23 cellular contexts compared by ENCODE assay signal in the genomic region with DNA sequence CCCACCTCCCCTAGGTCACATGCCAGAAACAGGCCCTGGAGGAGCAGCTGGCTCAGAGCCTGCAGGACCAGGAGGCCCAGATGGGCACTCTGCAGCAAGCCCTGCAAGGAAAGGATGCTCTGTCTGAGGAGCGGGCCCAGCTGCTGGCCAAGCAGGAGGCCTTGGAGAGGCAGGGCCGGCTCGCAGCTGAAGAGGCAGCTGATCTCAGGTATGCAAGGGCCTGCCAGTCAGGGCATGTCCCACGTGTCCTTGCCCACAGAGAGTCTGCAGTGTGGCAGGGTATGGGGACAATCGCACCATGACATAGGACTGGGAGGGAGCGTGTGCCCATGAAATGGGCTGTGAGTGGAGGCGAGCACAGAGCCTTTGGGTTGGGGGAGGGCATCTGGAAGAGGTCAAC. TPM values are rescaled to one million over a fixed set of nuclear protein-coding genes. Genes with fewer than 3 reads are reported as not detected.
DNase-seq lines count a peak whose midpoint lies in the region; ATAC-seq and TF ChIP-seq lines count a peak whose summit lies in the region.
"Had no signal": no experiment of that assay in that cellular context is flagged by ENCODE, and none has a peak within 500 bp of the region (broad histone marks: within the 10 kb centered on the region; RNA-seq: fewer than 3 reads in every experiment).

No MANE protein-coding gene starts in this region.

- no peak overlapping the region for H4K8ac ChIP-seq in neuronal stem cell (ENCODE audit: low read depth, low read length)

- H3K27me3 ChIP-seq in neuronal stem cell (ENCODE audit: control insufficient read depth in 3 of 3, insufficient read depth in 3 of 3, low read depth in 1 of 3, low read length in 3 of 3): peaks cover 0 to 19% (median 0%) of the 10 kb centered on the region in 3 experiments
- H3K27me3 ChIP-seq: SJCRH30, thyroid gland had no signal

- H2BK120ac ChIP-seq in neuronal stem cell (ENCODE audit: low read depth, low read length): no peak overlapping the region

- H3K27me3 Mint-ChIP-seq in Calu3 (ENCODE audit: unreplicated experiment): peaks cover 54% of the 10 kb centered on the region

- H3K14ac ChIP-seq in neuronal stem cell (ENCODE audit: low read length): peak overlapping the region; percentile 71

- H2AFZ ChIP-seq in neuronal stem cell (ENCODE audit: low read length): no peak overlapping the region
- H2AFZ ChIP-seq: neural progenitor cell had no signal

- peak overlapping the region; percentile 55 for H3K23ac ChIP-seq in neuronal stem cell (ENCODE audit: low read depth, low read length, poor library complexity)

- H3K4me2 ChIP-seq in neuronal stem cell (ENCODE audit: insufficient read depth, low read length, poor library complexity, severe bottlenecking): no peak overlapping the region
- H3K4me2 ChIP-seq: neural progenitor cell had no signal

- no CpG with 5 or more reads among the region's 7 CpGs for WGBS in neuronal stem cell (ENCODE audit: extremely low coverage in 2 of 2, insufficient read length in 2 of 2, insufficient replicate concordance in 1 of 2), 2 donors

- TF ChIP-seq CTCF in Calu3 (IDR thresholded peaks at IDR 0.05; ENCODE audit: unreplicated experiment): no peak

- H4K91ac ChIP-seq in neuronal stem cell (ENCODE audit: low read depth, low read length, poor library complexity): peak overlapping the region; percentile 53

- H3K4me1 Mint-ChIP-seq in Calu3 (ENCODE audit: low read depth, unreplicated experiment): no peaks in the 10 kb centered on the region

- H3K4me1 ChIP-seq in neuronal stem cell (ENCODE audit: control insufficient read depth in 2 of 2, insufficient read depth in 1 of 2, low read depth in 1 of 2, low read length in 2 of 2): peaks cover 0 to 5% of the 10 kb centered on the region in 2 donors
- H3K4me1 ChIP-seq: esophagus muscularis mucosa, gastroesophageal sphincter, neural progenitor cell, thyroid gland had no signal

- peak overlapping the region; percentile 63 for H2AK5ac ChIP-seq in neuronal stem cell (ENCODE audit: low read depth, low read length)

- peaks cover 5% of the 10 kb centered on the region for H3K79me1 ChIP-seq in neuronal stem cell (ENCODE audit: low read depth, low read length)

- H3K9me3 Mint-ChIP-seq in Calu3 (ENCODE audit: low read depth, unreplicated experiment): no peaks in the 10 kb centered on the region
- H3K9me3 Mint-ChIP-seq: activated T-cell treated with anti-CD3 and anti-CD28 coated beads, Interleukin-2, amount 50 U/mL, for 72 hours; neural progenitor cell had no signal

- H3K27ac ChIP-seq in neuronal stem cell (replicated peaks; ENCODE audit: low read length): no peak overlapping the region
- H3K27ac ChIP-seq: esophagus muscularis mucosa, gastroesophageal sphincter, neural progenitor cell, SJCRH30, thyroid gland, VCaP had no signal

- H3K4ac ChIP-seq in neuronal stem cell (ENCODE audit: low read length): peak overlapping the region; percentile 76

- peak overlapping the region; percentile 77 for H3K9ac ChIP-seq in neuronal stem cell (ENCODE audit: low read depth, low read length, poor library complexity)
- H3K9ac ChIP-seq: neural progenitor cell had no signal

- intact Hi-C loops in left ventricle myocardium superior (cut with micrococcal nuclease): no loop called here
- intact Hi-C loops in Right ventricle myocardium inferior (cut with DNase I): no loop called here
- intact Hi-C loops in Calu3 (cut with micrococcal nuclease; ENCODE audit: unreplicated experiment): no loop called here

- H3K4me3 ChIP-seq in neuronal stem cell (ENCODE audit: low read length in 2 of 2): no peak overlapping the region
- H3K4me3 ChIP-seq: esophagus muscularis mucosa, gastroesophageal sphincter, neural progenitor cell, SJCRH30, thyroid gland had no signal

- H3K9me3 ChIP-seq in neuronal stem cell (replicated peaks in 1 of 2; ENCODE audit: control insufficient read depth in 2 of 2, insufficient read depth in 1 of 2, low read depth in 1 of 2, low read length in 2 of 2): peaks cover 0 to 2% of the 10 kb centered on the region in 2 donors
- H3K9me3 ChIP-seq: SJCRH30, thyroid gland had no signal

- BruUV-seq in Calu3 (replicated peaks; lab: Mats Ljungman, UMichigan): no TSS peak

- DNase-seq in left ventricle myocardium superior: peak; percentile 24
- DNase-seq in Right ventricle myocardium inferior (ENCODE audit: missing footprints): no peak
- DNase-seq in cerebellar cortex (ENCODE audit: low spot score): peak; percentile 33
- DNase-seq in neuronal stem cell (ENCODE audit: low spot score): no peak
- no peak for DNase-seq in Calu3
- DNase-seq in GM19238 (ENCODE audit: insufficient read length, low spot score): no peak
- DNase-seq: activated CD4-positive, alpha-beta T cell treated with anti-CD3 and anti-CD28 coated beads, Interleukin-2, amount 50 U/mL, for 4 hours; activated T-cell treated with anti-CD3 and anti-CD28 coated beads, Interleukin-2, amount 50 U/mL, for 72 hours; KG1; left cardiac atrium; MV-4-11; NCI-H2081; OCI-M1; thyroid gland had no signal

- CTCF ChIA-PET in Calu3 (lab: Charles Lee): no interaction called here

- no peak overlapping the region for H3K4me3 Mint-ChIP-seq in Calu3 (ENCODE audit: low read depth, unreplicated experiment)
- H3K4me3 Mint-ChIP-seq: activated T-cell treated with anti-CD3 and anti-CD28 coated beads, Interleukin-2, amount 50 U/mL, for 72 hours; neural progenitor cell; T-helper 17 cell had no signal

- no peak overlapping the region for H3K27ac Mint-ChIP-seq in Calu3 (ENCODE audit: unreplicated experiment)
- H3K27ac Mint-ChIP-seq: activated T-cell treated with anti-CD3 and anti-CD28 coated beads, Interleukin-2, amount 50 U/mL, for 72 hours; neural progenitor cell; T-helper 17 cell had no signal

- H2BK5ac ChIP-seq in neuronal stem cell (ENCODE audit: low read length): peak overlapping the region; percentile 91

- H3K18ac ChIP-seq in neuronal stem cell (ENCODE audit: low read length): peak overlapping the region; percentile 76

- peak overlapping the region; percentile 94 for H2BK15ac ChIP-seq in neuronal stem cell (ENCODE audit: low read length)

- peak overlapping the region; percentile 90 for H2BK12ac ChIP-seq in neuronal stem cell (ENCODE audit: low read length)

- H3K36me3 Mint-ChIP-seq in Calu3 (ENCODE audit: insufficient read depth, unreplicated experiment): no peaks in the 10 kb centered on the region
- H3K36me3 Mint-ChIP-seq: neural progenitor cell had no signal

- H3K36me3 ChIP-seq in neuronal stem cell (replicated peaks in 1 of 2; ENCODE audit: control insufficient read depth in 2 of 2, insufficient read depth in 2 of 2, low read length in 2 of 2): no peaks in the 10 kb centered on the region
- H3K36me3 ChIP-seq: esophagus muscularis mucosa, gastroesophageal sphincter, neural progenitor cell, SJCRH30, thyroid gland had no signal

- no peak for ATAC-seq in left ventricle myocardium superior
- ATAC-seq in Right ventricle myocardium inferior: no peak
- ATAC-seq in GM19455 (IDR thresholded peaks at IDR 0.05; ENCODE audit: unreplicated experiment): no peak
- ATAC-seq: activated T-cell treated with anti-CD3 and anti-CD28 coated beads, Interleukin-2, amount 50 U/mL, for 72 hours; gastroesophageal sphincter; left cardiac atrium; T-helper 17 cell had no signal

RNA-seq across cellular contexts. Expression of a gene that starts 39.9 kb away (rescaled TPM):
- not detected for total RNA-seq in left ventricle myocardium superior
- total RNA-seq in Right ventricle myocardium inferior: not detected
- polyA plus RNA-seq in neuronal stem cell (2013, experiment 1 of 2): not detected
- polyA plus RNA-seq in neuronal stem cell (2013, experiment 2 of 2): not detected
- not detected in 2 replicates for total RNA-seq in Calu3 (2022)
- total RNA-seq: activated T-cell treated with anti-CD3 and anti-CD28 coated beads, Interleukin-2, amount 50 U/mL, for 72 hours; esophagus muscularis mucosa; gastroesophageal sphincter; HT-29; left cardiac atrium; mononuclear cell; T-helper 17 cell; thyroid gland had no signal

RNA-seq across cellular contexts. Expression of a gene that starts 50.1 kb away (rescaled TPM):
- total RNA-seq in left ventricle myocardium superior: not detected
- not detected for total RNA-seq in Right ventricle myocardium inferior
- polyA plus RNA-seq in neuronal stem cell (2013, experiment 1 of 2): not detected
- polyA plus RNA-seq in neuronal stem cell (2013, experiment 2 of 2): not detected
- 2.8 and 3.0 TPM in 2 replicates for total RNA-seq in Calu3 (2022)
- total RNA-seq: activated T-cell treated with anti-CD3 and anti-CD28 coated beads, Interleukin-2, amount 50 U/mL, for 72 hours; left cardiac atrium; mononuclear cell; T-helper 17 cell had no signal

RNA-seq across cellular contexts. Expression of a gene that starts 52.4 kb away (rescaled TPM):
- total RNA-seq in left ventricle myocardium superior (7.4 TPM), Right ventricle myocardium inferior (6.7 TPM), Calu3 (2022) (0.76 and 0.86 TPM in 2 replicates)
- 0.14 TPM for polyA plus RNA-seq in neuronal stem cell (2013, experiment 1 of 2)
- 0.04 TPM for polyA plus RNA-seq in neuronal stem cell (2013, experiment 2 of 2)
- total RNA-seq: HT-29 had no signal

Comparison
In these comparisons a context has a peak if more than half of its experiments do, and no peak if none do; other contexts are left out.
1. DNase-seq: peak in left ventricle myocardium superior (single experiment) and cerebellar cortex (single experiment); none in Right ventricle myocardium inferior (single experiment), neuronal stem cell (single experiment), Calu3 (single experiment) and GM19238 (single experiment).